ENCODE assay signal across 9 cellular contexts in the genomic region with DNA sequence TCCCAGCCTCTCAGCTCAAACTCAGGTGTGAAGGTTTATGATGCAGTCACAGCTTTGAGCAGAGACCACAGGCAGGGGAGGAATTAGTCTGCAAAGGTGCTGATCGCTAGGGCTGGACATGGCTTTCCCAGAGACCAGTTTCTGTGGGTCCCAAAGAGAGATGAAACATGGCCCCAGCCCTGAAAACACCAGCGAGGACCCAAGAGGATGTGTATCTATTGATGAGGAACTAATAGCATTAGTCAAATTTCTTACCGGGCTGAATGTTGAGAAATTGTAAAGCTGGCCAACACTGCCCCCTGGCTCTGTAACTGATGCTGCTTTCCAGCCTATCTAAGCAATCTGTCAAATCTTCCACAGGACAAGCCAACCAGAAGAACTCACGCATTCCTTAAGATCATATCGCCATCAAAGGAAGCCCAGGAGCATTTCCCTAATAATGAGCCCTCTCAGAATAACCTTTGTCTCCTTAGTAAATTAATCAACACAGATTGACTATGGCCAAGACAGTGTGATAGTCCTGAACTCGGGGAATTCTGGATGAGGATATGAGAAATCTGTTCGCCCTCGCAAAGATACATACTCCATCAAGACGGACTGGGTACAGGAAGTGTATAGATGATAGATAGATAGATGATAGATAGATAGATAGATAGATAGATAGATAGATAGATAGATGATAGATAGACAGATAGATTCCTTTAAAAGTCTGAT. TPM values are rescaled to one million over a fixed set of nuclear protein-coding genes. Genes with fewer than 3 reads are reported as not detected.
DNase-seq lines count a peak whose midpoint lies in the region; ATAC-seq and TF ChIP-seq lines count a peak whose summit lies in the region.
"Had no signal": no experiment of that assay in that cellular context is flagged by ENCODE, and none has a peak within 500 bp of the region (broad histone marks: within the 10 kb centered on the region; RNA-seq: fewer than 3 reads in every experiment).

No MANE protein-coding gene starts in this region.

- H3K4me3 ChIP-seq in CD8-positive, alpha-beta T cell (ENCODE audit: low read depth, low read length): no peak overlapping the region

- no peaks in the 10 kb centered on the region for H3K36me3 Mint-ChIP-seq in CD8-positive, alpha-beta T cell
- H3K36me3 Mint-ChIP-seq in T-helper 17 cell (ENCODE audit: low read depth) (no peaks in the 10 kb centered on the region), brain (no peaks in the 10 kb centered on the region), immature natural killer cell (no peaks in the 10 kb centered on the region)

- H3K9me3 Mint-ChIP-seq in CD8-positive, alpha-beta T cell: no peaks in the 10 kb centered on the region
- H3K9me3 Mint-ChIP-seq in brain (peaks cover 0 to 6% (median 0%) of the 10 kb centered on the region in 5 experiments), immature natural killer cell (peaks cover 0 to 2% (median 0%) of the 10 kb centered on the region in 6 donors)

- CTCF ChIA-PET in CD8-positive, alpha-beta T cell (lab: Charles Lee): interaction anchor here (0.7 to 13.8 kb wide), 23 partner anchors 10 to 1128 kb away, joined by 3 to 274 read pairs (median 5); partner anchors contain the start of gene APMAP

- peaks cover 3% of the 10 kb centered on the region for H3K4me1 ChIP-seq in CD8-positive, alpha-beta T cell (ENCODE audit: insufficient read depth, low read length)

- H3K36me3 ChIP-seq in CD8-positive, alpha-beta T cell (ENCODE audit: insufficient read depth, low read length): no peaks in the 10 kb centered on the region

- peak; percentile 75 for TF ChIP-seq CTCF in CD8-positive, alpha-beta T cell (IDR thresholded peaks at IDR 0.05)
- TF ChIP-seq CTCF in brain (conservative IDR thresholded peaks at IDR 0.05): peak; percentile 88 to 91

- no peak overlapping the region for H3K27ac ChIP-seq in CD8-positive, alpha-beta T cell (ENCODE audit: low read depth, low read length)

- H3K27me3 ChIP-seq in CD8-positive, alpha-beta T cell (ENCODE audit: insufficient read depth, low read length): no peaks in the 10 kb centered on the region

- no peak overlapping the region for H3K4me3 Mint-ChIP-seq in CD8-positive, alpha-beta T cell
- H3K4me3 Mint-ChIP-seq in T-helper 17 cell (no peak overlapping the region), brain (peak overlapping the region in 2 of 5 experiments; percentile 31 to 43), immature natural killer cell (no peak overlapping the region)

- POLR2A ChIA-PET in CD8-positive, alpha-beta T cell (lab: Charles Lee): interaction anchor here (0.9 kb wide), 1 partner anchor 72 kb away, joined by 3 read pairs; no protein-coding TSS in a partner anchor

- peak; percentile 45 to 81 (median 59) for DNase-seq in CD8-positive, alpha-beta T cell
- DNase-seq in KG1 (lab: John Stamatoyannopoulos, UW): peak; percentile 69
- peak; percentile 38 to 54 (median 47) for DNase-seq in T-helper 17 cell
- DNase-seq in immature natural killer cell: peak; percentile 63 to 71 (median 66)
- DNase-seq in stimulated activated CD4-positive, alpha-beta T cell treated with anti-CD3 and anti-CD28 coated beads, Interleukin-15, amount 100 ng/mL, for 1 hour (ENCODE audit: low read depth in 1 of 2, low spot score in 1 of 2): peak; percentile 41 to 43
- no peak for DNase-seq in NCI-H1436 (lab: John Stamatoyannopoulos, UW)

- no peaks in the 10 kb centered on the region for H3K9me3 ChIP-seq in CD8-positive, alpha-beta T cell (ENCODE audit: low read length)
- no peaks in the 10 kb centered on the region for H3K9me3 ChIP-seq in T-helper 17 cell (ENCODE audit: control insufficient read depth, low read length, poor library complexity, severe bottlenecking)

- intact Hi-C loops in CD8-positive, alpha-beta T cell (cut with DNase I, micrococcal nuclease): loop anchor here (1.0 to 10.0 kb wide), 9 partner anchors 70 to 1128 kb away; no protein-coding TSS in a partner anchor

- no peak overlapping the region for H3K27ac Mint-ChIP-seq in CD8-positive, alpha-beta T cell
- H3K27ac Mint-ChIP-seq in T-helper 17 cell (peak overlapping the region; percentile 73), brain (peak overlapping the region in 1 of 5 experiments; percentile 17), immature natural killer cell (peak overlapping the region in 2 of 6 donors; percentile 13 to 37)

- peak; percentile 83 for ATAC-seq in CD8-positive, alpha-beta T cell
- ATAC-seq in GM19324 (IDR thresholded peaks at IDR 0.05; ENCODE audit: low FRiP score, unreplicated experiment): peak; percentile 81
- ATAC-seq in T-helper 17 cell: peak; percentile 80

- peaks cover 18% of the 10 kb centered on the region for H3K27me3 Mint-ChIP-seq in CD8-positive, alpha-beta T cell (ENCODE audit: low read depth)
- peaks cover 42% of the 10 kb centered on the region for H3K27me3 Mint-ChIP-seq in T-helper 17 cell
- H3K27me3 Mint-ChIP-seq in brain: peaks cover 35% of the 10 kb centered on the region
- H3K27me3 Mint-ChIP-seq in immature natural killer cell (ENCODE audit: low read depth in 3 of 3): peaks cover 3 to 6% (median 4%) of the 10 kb centered on the region in 3 donors

- peaks cover 8% of the 10 kb centered on the region for H3K4me1 Mint-ChIP-seq in CD8-positive, alpha-beta T cell (ENCODE audit: low read depth)
- H3K4me1 Mint-ChIP-seq in T-helper 17 cell (peaks cover 18% of the 10 kb centered on the region), brain (peaks cover 7% of the 10 kb centered on the region), immature natural killer cell (peaks cover 6 to 8% of the 10 kb centered on the region in 2 donors)

RNA-seq across cellular contexts. Expression of gene ACSS1, which starts 7.8 kb away (rescaled TPM):
- 10 to 100 TPM; 17.5 to 17.7 TPM for total RNA-seq in CD8-positive, alpha-beta T cell
- 10 to 100 TPM; 33.1 to 34.0 TPM for total RNA-seq in T-helper 17 cell
- polyA plus RNA-seq in brain (ENCODE audit: insufficient read depth, low read depth, low replicate concordance) (12.2 TPM), immature natural killer cell (10 to 100 TPM; 66.6 to 85.2 (median 83.7) TPM)

RNA-seq across cellular contexts. Expression of gene VSX1, which starts 16.2 kb away (rescaled TPM):
- not detected for total RNA-seq in CD8-positive, alpha-beta T cell
- not detected for total RNA-seq in T-helper 17 cell
- polyA plus RNA-seq in brain (ENCODE audit: insufficient read depth, low read depth, low replicate concordance): 0.56 TPM
- not detected for polyA plus RNA-seq in immature natural killer cell
- total RNA-seq: T-helper 1 cell treated with Interleukin-12 subunit alpha and Interleukin-12 subunit beta and Interleukin-4 antibody, amounts not matched to agents 30 ng/mL and 1 ng/mL, for 36 hours had no signal
